8 cellular contexts compared by ENCODE assay signal in genomic region chr17:28612936-28613872, GRCh38. TPM values are rescaled to one million over a fixed set of nuclear protein-coding genes. Genes with fewer than 3 reads are reported as not detected.
A peak's percentile ranks its signal among the peaks of the same experiment; 100 is the strongest.
DNase-seq lines count a peak whose midpoint lies in the region; ATAC-seq and TF ChIP-seq lines count a peak whose summit lies in the region.

No MANE protein-coding gene starts in this region.

- CTCF ChIA-PET in activated CD4-positive, alpha-beta T cell treated with anti-CD3 and anti-CD28 coated beads for 36 hours (lab: Charles Lee) = interaction anchor here (0.6 to 2.7 kb wide), 18 partner anchors 8 to 375 kb away, joined by 3 to 8 read pairs (median 4); no protein-coding TSS in a partner anchor
- CTCF ChIA-PET in OCI-LY7 (lab: Charles Lee; ENCODE audit: unreplicated experiment) = no interaction called here

- no peaks in the 10 kb centered on the region for H3K79me2 ChIP-seq in OCI-LY7 (ENCODE audit: insufficient read depth, low read depth, low read length)

- no peaks in the 10 kb centered on the region for H3K27me3 Mint-ChIP-seq in activated CD4-positive, alpha-beta T cell treated with anti-CD3 and anti-CD28 coated beads for 36 hours

- peaks cover 38% of the 10 kb centered on the region for H3K36me3 Mint-ChIP-seq in activated CD4-positive, alpha-beta T cell treated with anti-CD3 and anti-CD28 coated beads for 36 hours (ENCODE audit: low read depth)

- H3K36me3 ChIP-seq in OCI-LY7 (ENCODE audit: insufficient read depth, low read length) (peaks cover 97% of the 10 kb centered on the region), right atrium auricular region (peaks cover 42% of the 10 kb centered on the region)

- no peaks in the 10 kb centered on the region for H3K9me3 ChIP-seq in OCI-LY7 (ENCODE audit: low read length)
- H3K9me3 ChIP-seq in right atrium auricular region = no peaks in the 10 kb centered on the region

- peak; percentile 83 for TF ChIP-seq CTCF in OCI-LY7 (conservative IDR thresholded peaks at IDR 0.05; ENCODE audit: low read length)
- peak; percentile 43 to 74 for TF ChIP-seq CTCF in right atrium auricular region (IDR thresholded peaks at IDR 0.05)

- H3K9me2 ChIP-seq in OCI-LY7 (ENCODE audit: insufficient read depth, low read length) = no peaks in the 10 kb centered on the region

- H3K4me3 ChIP-seq in OCI-LY7 (ENCODE audit: low read depth, low read length, poor library complexity, severe bottlenecking) (no peak overlapping the region), right atrium auricular region (no peak overlapping the region)

- H3K27ac ChIP-seq in OCI-LY7 (ENCODE audit: low read depth, low read length, poor library complexity, severe bottlenecking) (peak overlapping the region; percentile 31), angular gyrus (ENCODE audit: low read depth, low read length) (peak overlapping the region; percentile 84), right atrium auricular region (no peak overlapping the region)

- H4K20me1 ChIP-seq in OCI-LY7 (ENCODE audit: insufficient read depth, low read length) = no peaks in the 10 kb centered on the region

- H3K27me3 ChIP-seq in right atrium auricular region = no peaks in the 10 kb centered on the region

- DNase-seq in activated CD4-positive, alpha-beta T cell treated with anti-CD3 and anti-CD28 coated beads for 36 hours = peak; percentile 51
- no peak for DNase-seq in activated CD4-positive, alpha-beta T cell treated with anti-CD3 and anti-CD28 coated beads for 1 hour
- DNase-seq in OCI-LY7 (ENCODE audit: low spot score) (peak; percentile 55), right atrium auricular region (ENCODE audit: low spot score) (no peak), smooth muscle cell of the brain vasculature (ENCODE audit: low read depth, low spot score) (peak; percentile 18)

- BruUV-seq in OCI-LY7 (replicated peaks; lab: Mats Ljungman, UMichigan) = no TSS peak

- no peaks in the 10 kb centered on the region for H3K9me3 Mint-ChIP-seq in activated CD4-positive, alpha-beta T cell treated with anti-CD3 and anti-CD28 coated beads for 36 hours (ENCODE audit: low read depth)

- no peak overlapping the region for H3K4me2 ChIP-seq in OCI-LY7 (ENCODE audit: low read length)

- peak; percentile 69 for ATAC-seq in activated CD4-positive, alpha-beta T cell treated with anti-CD3 and anti-CD28 coated beads for 36 hours
- ATAC-seq in HG02623 (IDR thresholded peaks at IDR 0.05; ENCODE audit: unreplicated experiment) = no peak
- ATAC-seq in HG02981 (IDR thresholded peaks at IDR 0.05; ENCODE audit: unreplicated experiment) = no peak

- no peak overlapping the region for H3K4me3 Mint-ChIP-seq in activated CD4-positive, alpha-beta T cell treated with anti-CD3 and anti-CD28 coated beads for 36 hours

- intact Hi-C loops in activated CD4-positive, alpha-beta T cell treated with anti-CD3 and anti-CD28 coated beads for 36 hours (cut with DNase I, micrococcal nuclease) = loop anchor here (1.0 to 2.0 kb wide), 2 partner anchors 64 to 119 kb away; no protein-coding TSS in a partner anchor
- intact Hi-C loops in OCI-LY7 (cut with micrococcal nuclease; ENCODE audit: unreplicated experiment) = loop anchor here (1.0 to 5.0 kb wide), 2 partner anchors 61 to 119 kb away; partner anchors contain the start of gene UNC119

- no peak overlapping the region for H3K27ac Mint-ChIP-seq in activated CD4-positive, alpha-beta T cell treated with anti-CD3 and anti-CD28 coated beads for 36 hours

- no peak overlapping the region for H2AFZ ChIP-seq in OCI-LY7 (ENCODE audit: low read length)

- peaks cover 23% of the 10 kb centered on the region for H3K4me1 ChIP-seq in OCI-LY7 (ENCODE audit: insufficient read depth, low read length, poor library complexity, severe bottlenecking)
- no peaks in the 10 kb centered on the region for H3K4me1 ChIP-seq in right atrium auricular region

- H3K4me1 Mint-ChIP-seq in activated CD4-positive, alpha-beta T cell treated with anti-CD3 and anti-CD28 coated beads for 36 hours = peaks cover 3% of the 10 kb centered on the region

- POLR2A ChIA-PET in activated CD4-positive, alpha-beta T cell treated with anti-CD3 and anti-CD28 coated beads for 36 hours (lab: Charles Lee) = interaction anchor here (0.6 to 0.9 kb wide), 2 partner anchors 29 to 49 kb away, joined by 7 read pairs; no protein-coding TSS in a partner anchor
- POLR2A ChIA-PET in OCI-LY7 (lab: Charles Lee) = no interaction called here

RNA-seq across cellular contexts. Expression of gene RSKR, which starts 0.8 kb away (rescaled TPM):
- 10 to 100 TPM; 17.6 to 21.4 TPM for total RNA-seq in activated CD4-positive, alpha-beta T cell treated with anti-CD3 and anti-CD28 coated beads for 36 hours
- total RNA-seq in OCI-LY7 (2014; rRNA removed; shearing (Covaris generic)) = 24.7 and 30.4 TPM in 2 replicates
- total RNA-seq in OCI-LY7 (2022) = 59.6 and 66.2 TPM in 2 replicates
- 1 to 10 TPM; 1.3 to 1.8 TPM for total RNA-seq in right atrium auricular region

RNA-seq across cellular contexts. Expression of gene SPAG5, which starts 14.4 kb away (rescaled TPM):
- total RNA-seq in activated CD4-positive, alpha-beta T cell treated with anti-CD3 and anti-CD28 coated beads for 36 hours = 100 to 1,000 TPM; 142 to 165 TPM
- total RNA-seq in OCI-LY7 (2014; rRNA removed; shearing (Covaris generic)) = 161 and 163 TPM in 2 replicates
- total RNA-seq in OCI-LY7 (2022) = 152 and 156 TPM in 2 replicates
- total RNA-seq in right atrium auricular region = 1 to 10 TPM in 1 of 2 donors, under 1 TPM in 1; 0.98 to 1.1 TPM

RNA-seq across cellular contexts. Expression of gene BLTP2, which starts 31.8 kb away (rescaled TPM):
- total RNA-seq in activated CD4-positive, alpha-beta T cell treated with anti-CD3 and anti-CD28 coated beads for 36 hours = 100 to 1,000 TPM; 138 to 152 TPM
- total RNA-seq in OCI-LY7 (2014; rRNA removed; shearing (Covaris generic)) = 147 and 151 TPM in 2 replicates
- 177 and 185 TPM in 2 replicates for total RNA-seq in OCI-LY7 (2022)
- 10 to 100 TPM; 62.5 to 70.3 TPM for total RNA-seq in right atrium auricular region

RNA-seq across cellular contexts. Expression of gene ALDOC, which starts 36.5 kb away (rescaled TPM):
- total RNA-seq in activated CD4-positive, alpha-beta T cell treated with anti-CD3 and anti-CD28 coated beads for 36 hours = 100 to 1,000 TPM; 131 to 133 TPM
- 62.4 and 70.7 TPM in 2 replicates for total RNA-seq in OCI-LY7 (2014; rRNA removed; shearing (Covaris generic))
- 25.7 and 46.2 TPM in 2 replicates for total RNA-seq in OCI-LY7 (2022)
- 100 to 1,000 TPM; 355 to 363 TPM for total RNA-seq in right atrium auricular region

RNA-seq across cellular contexts. Expression of gene PIGS, which starts 41.9 kb away (rescaled TPM):
- 10 to 100 TPM; 38.7 to 41.4 TPM for total RNA-seq in activated CD4-positive, alpha-beta T cell treated with anti-CD3 and anti-CD28 coated beads for 36 hours
- 13.9 and 23.7 TPM in 2 replicates for total RNA-seq in OCI-LY7 (2014; rRNA removed; shearing (Covaris generic))
- total RNA-seq in OCI-LY7 (2022) (34.0 and 34.5 TPM in 2 replicates), right atrium auricular region (10 to 100 TPM; 51.6 to 74.8 TPM)

Comparison
In these comparisons a context has a peak if more than half of its experiments do, and no peak if none do; other contexts are left out.
1. DNase-seq: peak in activated CD4-positive, alpha-beta T cell treated with anti-CD3 and anti-CD28 coated beads for 36 hours (single experiment), OCI-LY7 (single experiment) and smooth muscle cell of the brain vasculature (single experiment); none in activated CD4-positive, alpha-beta T cell treated with anti-CD3 and anti-CD28 coated beads for 1 hour (single experiment) and right atrium auricular region (single experiment).
2. H3K27ac ChIP-seq: peak in OCI-LY7 (single experiment) and angular gyrus (single experiment); none in right atrium auricular region (0 of 2).
3. RNA of gene RSKR, which starts 0.8 kb away (total RNA-seq): 24.7 to 66.2 TPM in OCI-LY7 and 17.6 to 21.4 TPM in activated CD4-positive, alpha-beta T cell treated with anti-CD3 and anti-CD28 coated beads for 36 hours; 1.3 to 1.8 TPM in right atrium auricular region; every median in the first group is over 4 times any median in the second.
4. RNA of gene SPAG5, which starts 14.4 kb away (total RNA-seq): 142 to 165 TPM in activated CD4-positive, alpha-beta T cell treated with anti-CD3 and anti-CD28 coated beads for 36 hours and 152 to 163 TPM in OCI-LY7; 0.98 to 1.1 TPM in right atrium auricular region; every median in the first group is over 10 times any median in the second.